ENCODE assay signal across 22 cellular contexts in genomic region chr6:33085627-33086026, GRCh38. TPM values are rescaled to one million over a fixed set of nuclear protein-coding genes. Genes with fewer than 3 reads are reported as not detected.
"Had no signal": no experiment of that assay in that cellular context is flagged by ENCODE, and none has a peak within 500 bp of the region (broad histone marks: within the 10 kb centered on the region; RNA-seq: fewer than 3 reads in every experiment).

No MANE protein-coding gene starts in this region.

- H3K4me1 ChIP-seq: SJSA1 had no signal

- DNase-seq: KBM-7, MV-4-11, NCI-H1048, NCI-H1105, NCI-H1417 treated with DMSO at 0.1 percent for 48 hours, NCI-H146, NCI-H1694 treated with DMSO at 0.1 percent for 48 hours, NCI-H1930, NCI-H2081, NCI-H2107, NCI-H2227 treated with DMSO at 0.1 percent for 48 hours, NCI-H524, NCI-H526 treated with DMSO at 0.1 percent for 48 hours, NCI-H774, Right ventricle myocardium superior, RPMI8226, SIG-M5 had no signal

- H3K36me3 ChIP-seq: SJSA1 had no signal

- H3K9me3 ChIP-seq: SJSA1 had no signal

- H3K27ac ChIP-seq: HL-60, SJSA1, SK-N-MC had no signal

- H3K4me3 ChIP-seq: SJSA1, SK-N-MC had no signal

RNA-seq across cellular contexts. Expression of gene HLA-DPB1, which starts 9.8 kb away (rescaled TPM):
- total RNA-seq: MCF 10A, NCI-H460, SJSA1 had no signal

RNA-seq across cellular contexts. Expression of gene HLA-DPA1, which starts 12.2 kb away (rescaled TPM):
- total RNA-seq: MCF 10A, NCI-H460, SJSA1 had no signal
